1 cellular context compared by ENCODE assay signal in the genomic region with DNA sequence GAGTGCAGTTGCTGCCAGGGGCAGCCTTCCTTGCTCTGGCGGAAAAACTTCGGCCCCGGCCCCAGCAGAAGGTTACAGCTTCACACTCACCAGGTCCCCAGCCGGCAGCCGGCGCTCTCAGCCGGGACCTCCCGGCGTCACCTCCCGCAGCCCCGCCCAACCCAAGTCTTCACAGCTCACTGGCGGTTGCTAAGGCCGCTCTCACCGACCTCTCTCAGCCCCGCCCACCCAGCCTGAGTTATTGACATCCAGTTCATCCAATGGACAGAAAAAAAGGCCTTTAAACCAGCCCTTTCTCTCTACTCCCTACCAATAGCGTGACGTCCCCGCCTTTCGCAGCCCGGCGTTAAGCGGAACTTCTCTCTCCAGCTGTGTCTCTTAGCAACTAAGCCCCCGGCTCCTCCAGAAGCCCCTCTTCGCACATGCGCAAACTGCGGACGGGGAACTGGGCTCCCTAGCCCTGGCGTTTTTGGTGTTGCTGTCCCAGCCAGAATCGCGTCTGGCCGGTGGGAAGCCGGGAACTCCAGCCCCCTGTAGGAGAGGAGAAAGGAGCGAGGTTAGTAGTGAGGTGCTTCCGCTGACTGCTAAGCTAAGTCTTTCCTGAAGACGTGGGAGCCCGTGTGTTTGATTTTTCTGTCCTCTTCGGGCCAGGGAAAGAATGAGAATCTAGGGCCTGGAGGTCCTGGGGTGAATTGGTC.
TF ChIP-seq lines count a peak whose summit lies in the region.

A gene (plus strand): TSS at position 376 of the 698 bp plus-strand sequence. CDS start 9,189 bp downstream, outside the sequence.

TF ChIP-seq in HepG2, 621 proteins besides CTCF, POLR2A, EP300 and RAD21 (continued from another document and continues in another):
- TF ChIP-seq ZNF180 (CRISPR knock-in tag; IDR thresholded peaks at IDR 0.05; ENCODE audit: borderline replicate concordance, low read depth): no peak
- no peak for TF ChIP-seq MAFK (conservative IDR thresholded peaks at IDR 0.05 in 1 of 2, IDR thresholded peaks at IDR 0.05 in 1 of 2; ENCODE audit: low read length in 2 of 2)
- no peak for TF ChIP-seq ZNF496 (CRISPR knock-in tag; IDR thresholded peaks at IDR 0.05; ENCODE audit: insufficient replicate concordance)
- TF ChIP-seq RELA (CRISPR knock-in tag; IDR thresholded peaks at IDR 0.05): no peak
- no peak for TF ChIP-seq MIER2 (CRISPR knock-in tag; IDR thresholded peaks at IDR 0.05)
- no peak for TF ChIP-seq ZNF556 (CRISPR knock-in tag; IDR thresholded peaks at IDR 0.05; ENCODE audit: borderline replicate concordance)
- TF ChIP-seq, protein P1, sequence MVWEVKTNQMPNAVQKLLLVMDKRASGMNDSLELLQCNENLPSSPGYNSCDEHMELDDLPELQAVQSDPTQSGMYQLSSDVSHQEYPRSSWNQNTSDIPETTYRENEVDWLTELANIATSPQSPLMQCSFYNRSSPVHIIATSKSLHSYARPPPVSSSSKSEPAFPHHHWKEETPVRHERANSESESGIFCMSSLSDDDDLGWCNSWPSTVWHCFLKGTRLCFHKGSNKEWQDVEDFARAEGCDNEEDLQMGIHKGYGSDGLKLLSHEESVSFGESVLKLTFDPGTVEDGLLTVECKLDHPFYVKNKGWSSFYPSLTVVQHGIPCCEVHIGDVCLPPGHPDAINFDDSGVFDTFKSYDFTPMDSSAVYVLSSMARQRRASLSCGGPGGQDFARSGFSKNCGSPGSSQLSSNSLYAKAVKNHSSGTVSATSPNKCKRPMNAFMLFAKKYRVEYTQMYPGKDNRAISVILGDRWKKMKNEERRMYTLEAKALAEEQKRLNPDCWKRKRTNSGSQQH (CRISPR knock-in tag; IDR thresholded peaks at IDR 0.05; ENCODE audit: low read depth): 0 out of 2 replicates have a peak, but pooled peaks have one; percentile 52
- no peak for TF ChIP-seq ATF7 (IDR thresholded peaks at IDR 0.05)
- no peak for TF ChIP-seq ATF7 (CRISPR knock-in tag; IDR thresholded peaks at IDR 0.05)
- no peak for TF ChIP-seq SNAI1 (CRISPR knock-in tag; IDR thresholded peaks at IDR 0.05; ENCODE audit: borderline replicate concordance)
- no peak for TF ChIP-seq ZNF557 (CRISPR knock-in tag; IDR thresholded peaks at IDR 0.05)
- no peak for TF ChIP-seq TEAD2 (CRISPR knock-in tag; IDR thresholded peaks at IDR 0.05)
- no peak for TF ChIP-seq ZSCAN29 (CRISPR knock-in tag; conservative IDR thresholded peaks at IDR 0.05)
- peak; percentile 99 for TF ChIP-seq NAIF1 (CRISPR knock-in tag; IDR thresholded peaks at IDR 0.05; ENCODE audit: borderline replicate concordance)
- TF ChIP-seq HHEX (CRISPR knock-in tag; IDR thresholded peaks at IDR 0.05): no peak
- no peak for TF ChIP-seq RARG (CRISPR knock-in tag; IDR thresholded peaks at IDR 0.05; ENCODE audit: low read depth)
- no peak for TF ChIP-seq REXO4 (CRISPR knock-in tag; IDR thresholded peaks at IDR 0.05; ENCODE audit: borderline replicate concordance)
- TF ChIP-seq MXD4 (CRISPR knock-in tag; IDR thresholded peaks at IDR 0.05): peak; percentile 28; the same call in 1 of the 2 replicates
- no peak for TF ChIP-seq TP53 (CRISPR knock-in tag; conservative IDR thresholded peaks at IDR 0.05)
- TF ChIP-seq ZNF792 (CRISPR knock-in tag; IDR thresholded peaks at IDR 0.05): no peak
- no peak for TF ChIP-seq ZNF235 (CRISPR knock-in tag; IDR thresholded peaks at IDR 0.05; ENCODE audit: borderline replicate concordance)
- TF ChIP-seq TBL1XR1 (IDR thresholded peaks at IDR 0.05; ENCODE audit: borderline replicate concordance, low read length, partially characterized antibody): no peak
- no peak for TF ChIP-seq SRF (IDR thresholded peaks at IDR 0.05; ENCODE audit: low read depth, low read length)
- TF ChIP-seq, protein P2, sequence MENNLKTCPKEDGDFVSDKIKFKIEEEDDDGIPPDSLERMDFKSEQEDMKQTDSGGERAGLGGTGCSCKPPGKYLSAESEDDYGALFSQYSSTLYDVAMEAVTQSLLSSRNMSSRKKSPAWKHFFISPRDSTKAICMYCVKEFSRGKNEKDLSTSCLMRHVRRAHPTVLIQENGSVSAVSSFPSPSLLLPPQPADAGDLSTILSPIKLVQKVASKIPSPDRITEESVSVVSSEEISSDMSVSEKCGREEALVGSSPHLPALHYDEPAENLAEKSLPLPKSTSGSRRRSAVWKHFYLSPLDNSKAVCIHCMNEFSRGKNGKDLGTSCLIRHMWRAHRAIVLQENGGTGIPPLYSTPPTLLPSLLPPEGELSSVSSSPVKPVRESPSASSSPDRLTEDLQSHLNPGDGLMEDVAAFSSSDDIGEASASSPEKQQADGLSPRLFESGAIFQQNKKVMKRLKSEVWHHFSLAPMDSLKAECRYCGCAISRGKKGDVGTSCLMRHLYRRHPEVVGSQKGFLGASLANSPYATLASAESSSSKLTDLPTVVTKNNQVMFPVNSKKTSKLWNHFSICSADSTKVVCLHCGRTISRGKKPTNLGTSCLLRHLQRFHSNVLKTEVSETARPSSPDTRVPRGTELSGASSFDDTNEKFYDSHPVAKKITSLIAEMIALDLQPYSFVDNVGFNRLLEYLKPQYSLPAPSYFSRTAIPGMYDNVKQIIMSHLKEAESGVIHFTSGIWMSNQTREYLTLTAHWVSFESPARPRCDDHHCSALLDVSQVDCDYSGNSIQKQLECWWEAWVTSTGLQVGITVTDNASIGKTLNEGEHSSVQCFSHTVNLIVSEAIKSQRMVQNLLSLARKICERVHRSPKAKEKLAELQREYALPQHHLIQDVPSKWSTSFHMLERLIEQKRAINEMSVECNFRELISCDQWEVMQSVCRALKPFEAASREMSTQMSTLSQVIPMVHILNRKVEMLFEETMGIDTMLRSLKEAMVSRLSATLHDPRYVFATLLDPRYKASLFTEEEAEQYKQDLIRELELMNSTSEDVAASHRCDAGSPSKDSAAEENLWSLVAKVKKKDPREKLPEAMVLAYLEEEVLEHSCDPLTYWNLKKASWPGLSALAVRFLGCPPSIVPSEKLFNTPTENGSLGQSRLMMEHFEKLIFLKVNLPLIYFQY (CRISPR knock-in tag; IDR thresholded peaks at IDR 0.05; ENCODE audit: borderline replicate concordance): no peak
- TF ChIP-seq ZNF629 (CRISPR knock-in tag; conservative IDR thresholded peaks at IDR 0.05): no peak
- TF ChIP-seq, protein P3, sequence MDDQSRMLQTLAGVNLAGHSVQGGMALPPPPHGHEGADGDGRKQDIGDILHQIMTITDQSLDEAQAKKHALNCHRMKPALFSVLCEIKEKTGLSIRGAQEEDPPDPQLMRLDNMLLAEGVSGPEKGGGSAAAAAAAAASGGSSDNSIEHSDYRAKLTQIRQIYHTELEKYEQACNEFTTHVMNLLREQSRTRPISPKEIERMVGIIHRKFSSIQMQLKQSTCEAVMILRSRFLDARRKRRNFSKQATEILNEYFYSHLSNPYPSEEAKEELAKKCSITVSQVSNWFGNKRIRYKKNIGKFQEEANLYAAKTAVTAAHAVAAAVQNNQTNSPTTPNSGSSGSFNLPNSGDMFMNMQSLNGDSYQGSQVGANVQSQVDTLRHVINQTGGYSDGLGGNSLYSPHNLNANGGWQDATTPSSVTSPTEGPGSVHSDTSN (CRISPR knock-in tag; IDR thresholded peaks at IDR 0.05; ENCODE audit: borderline replicate concordance): peak; percentile 81; the same call in 1 of the 2 replicates
- no peak for TF ChIP-seq ZNF431 (CRISPR knock-in tag; IDR thresholded peaks at IDR 0.05; ENCODE audit: borderline replicate concordance, low read depth)
- TF ChIP-seq CCDC6 (CRISPR knock-in tag; IDR thresholded peaks at IDR 0.05): no peak
- TF ChIP-seq, protein P4, sequence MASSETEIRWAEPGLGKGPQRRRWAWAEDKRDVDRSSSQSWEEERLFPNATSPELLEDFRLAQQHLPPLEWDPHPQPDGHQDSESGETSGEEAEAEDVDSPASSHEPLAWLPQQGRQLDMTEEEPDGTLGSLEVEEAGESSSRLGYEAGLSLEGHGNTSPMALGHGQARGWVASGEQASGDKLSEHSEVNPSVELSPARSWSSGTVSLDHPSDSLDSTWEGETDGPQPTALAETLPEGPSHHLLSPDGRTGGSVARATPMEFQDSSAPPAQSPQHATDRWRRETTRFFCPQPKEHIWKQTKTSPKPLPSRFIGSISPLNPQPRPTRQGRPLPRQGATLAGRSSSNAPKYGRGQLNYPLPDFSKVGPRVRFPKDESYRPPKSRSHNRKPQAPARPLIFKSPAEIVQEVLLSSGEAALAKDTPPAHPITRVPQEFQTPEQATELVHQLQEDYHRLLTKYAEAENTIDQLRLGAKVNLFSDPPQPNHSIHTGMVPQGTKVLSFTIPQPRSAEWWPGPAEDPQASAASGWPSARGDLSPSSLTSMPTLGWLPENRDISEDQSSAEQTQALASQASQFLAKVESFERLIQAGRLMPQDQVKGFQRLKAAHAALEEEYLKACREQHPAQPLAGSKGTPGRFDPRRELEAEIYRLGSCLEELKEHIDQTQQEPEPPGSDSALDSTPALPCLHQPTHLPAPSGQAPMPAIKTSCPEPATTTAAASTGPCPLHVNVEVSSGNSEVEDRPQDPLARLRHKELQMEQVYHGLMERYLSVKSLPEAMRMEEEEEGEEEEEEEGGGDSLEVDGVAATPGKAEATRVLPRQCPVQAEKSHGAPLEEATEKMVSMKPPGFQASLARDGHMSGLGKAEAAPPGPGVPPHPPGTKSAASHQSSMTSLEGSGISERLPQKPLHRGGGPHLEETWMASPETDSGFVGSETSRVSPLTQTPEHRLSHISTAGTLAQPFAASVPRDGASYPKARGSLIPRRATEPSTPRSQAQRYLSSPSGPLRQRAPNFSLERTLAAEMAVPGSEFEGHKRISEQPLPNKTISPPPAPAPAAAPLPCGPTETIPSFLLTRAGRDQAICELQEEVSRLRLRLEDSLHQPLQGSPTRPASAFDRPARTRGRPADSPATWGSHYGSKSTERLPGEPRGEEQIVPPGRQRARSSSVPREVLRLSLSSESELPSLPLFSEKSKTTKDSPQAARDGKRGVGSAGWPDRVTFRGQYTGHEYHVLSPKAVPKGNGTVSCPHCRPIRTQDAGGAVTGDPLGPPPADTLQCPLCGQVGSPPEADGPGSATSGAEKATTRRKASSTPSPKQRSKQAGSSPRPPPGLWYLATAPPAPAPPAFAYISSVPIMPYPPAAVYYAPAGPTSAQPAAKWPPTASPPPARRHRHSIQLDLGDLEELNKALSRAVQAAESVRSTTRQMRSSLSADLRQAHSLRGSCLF (CRISPR knock-in tag; IDR thresholded peaks at IDR 0.05; ENCODE audit: borderline replicate concordance): no peak
- TF ChIP-seq, protein P5, sequence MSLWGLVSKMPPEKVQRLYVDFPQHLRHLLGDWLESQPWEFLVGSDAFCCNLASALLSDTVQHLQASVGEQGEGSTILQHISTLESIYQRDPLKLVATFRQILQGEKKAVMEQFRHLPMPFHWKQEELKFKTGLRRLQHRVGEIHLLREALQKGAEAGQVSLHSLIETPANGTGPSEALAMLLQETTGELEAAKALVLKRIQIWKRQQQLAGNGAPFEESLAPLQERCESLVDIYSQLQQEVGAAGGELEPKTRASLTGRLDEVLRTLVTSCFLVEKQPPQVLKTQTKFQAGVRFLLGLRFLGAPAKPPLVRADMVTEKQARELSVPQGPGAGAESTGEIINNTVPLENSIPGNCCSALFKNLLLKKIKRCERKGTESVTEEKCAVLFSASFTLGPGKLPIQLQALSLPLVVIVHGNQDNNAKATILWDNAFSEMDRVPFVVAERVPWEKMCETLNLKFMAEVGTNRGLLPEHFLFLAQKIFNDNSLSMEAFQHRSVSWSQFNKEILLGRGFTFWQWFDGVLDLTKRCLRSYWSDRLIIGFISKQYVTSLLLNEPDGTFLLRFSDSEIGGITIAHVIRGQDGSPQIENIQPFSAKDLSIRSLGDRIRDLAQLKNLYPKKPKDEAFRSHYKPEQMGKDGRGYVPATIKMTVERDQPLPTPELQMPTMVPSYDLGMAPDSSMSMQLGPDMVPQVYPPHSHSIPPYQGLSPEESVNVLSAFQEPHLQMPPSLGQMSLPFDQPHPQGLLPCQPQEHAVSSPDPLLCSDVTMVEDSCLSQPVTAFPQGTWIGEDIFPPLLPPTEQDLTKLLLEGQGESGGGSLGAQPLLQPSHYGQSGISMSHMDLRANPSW (CRISPR knock-in tag; IDR thresholded peaks at IDR 0.05; ENCODE audit: borderline replicate concordance): no peak
- TF ChIP-seq PHF8 (CRISPR knock-in tag; IDR thresholded peaks at IDR 0.05): peak; percentile 68
- no peak for TF ChIP-seq ZFP36L1 (CRISPR knock-in tag; IDR thresholded peaks at IDR 0.05)
- TF ChIP-seq, protein P6, sequence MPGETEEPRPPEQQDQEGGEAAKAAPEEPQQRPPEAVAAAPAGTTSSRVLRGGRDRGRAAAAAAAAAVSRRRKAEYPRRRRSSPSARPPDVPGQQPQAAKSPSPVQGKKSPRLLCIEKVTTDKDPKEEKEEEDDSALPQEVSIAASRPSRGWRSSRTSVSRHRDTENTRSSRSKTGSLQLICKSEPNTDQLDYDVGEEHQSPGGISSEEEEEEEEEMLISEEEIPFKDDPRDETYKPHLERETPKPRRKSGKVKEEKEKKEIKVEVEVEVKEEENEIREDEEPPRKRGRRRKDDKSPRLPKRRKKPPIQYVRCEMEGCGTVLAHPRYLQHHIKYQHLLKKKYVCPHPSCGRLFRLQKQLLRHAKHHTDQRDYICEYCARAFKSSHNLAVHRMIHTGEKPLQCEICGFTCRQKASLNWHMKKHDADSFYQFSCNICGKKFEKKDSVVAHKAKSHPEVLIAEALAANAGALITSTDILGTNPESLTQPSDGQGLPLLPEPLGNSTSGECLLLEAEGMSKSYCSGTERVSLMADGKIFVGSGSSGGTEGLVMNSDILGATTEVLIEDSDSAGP (CRISPR knock-in tag; IDR thresholded peaks at IDR 0.05; ENCODE audit: borderline replicate concordance): no peak; the same call in 1 of the 2 replicates
- TF ChIP-seq CENPT (CRISPR knock-in tag; IDR thresholded peaks at IDR 0.05; ENCODE audit: low read depth): no peak
- no peak for TF ChIP-seq NFRKB (IDR thresholded peaks at IDR 0.05)
- TF ChIP-seq, protein P7, sequence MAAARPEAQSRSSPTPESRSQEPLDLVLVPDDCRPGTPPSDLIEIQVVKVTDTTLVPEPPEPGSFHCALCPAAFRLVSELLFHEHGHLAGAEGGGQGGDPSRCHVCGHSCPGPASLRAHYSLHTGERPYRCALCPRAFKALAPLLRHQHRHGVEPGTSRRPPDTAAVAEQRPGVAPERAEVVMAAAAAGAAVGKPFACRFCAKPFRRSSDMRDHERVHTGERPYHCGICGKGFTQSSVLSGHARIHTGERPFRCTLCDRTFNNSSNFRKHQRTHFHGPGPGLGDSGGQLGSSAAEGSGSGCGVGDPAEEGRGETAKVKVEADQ (CRISPR knock-in tag; IDR thresholded peaks at IDR 0.05; ENCODE audit: borderline replicate concordance): no peak
- TF ChIP-seq, protein P8, sequence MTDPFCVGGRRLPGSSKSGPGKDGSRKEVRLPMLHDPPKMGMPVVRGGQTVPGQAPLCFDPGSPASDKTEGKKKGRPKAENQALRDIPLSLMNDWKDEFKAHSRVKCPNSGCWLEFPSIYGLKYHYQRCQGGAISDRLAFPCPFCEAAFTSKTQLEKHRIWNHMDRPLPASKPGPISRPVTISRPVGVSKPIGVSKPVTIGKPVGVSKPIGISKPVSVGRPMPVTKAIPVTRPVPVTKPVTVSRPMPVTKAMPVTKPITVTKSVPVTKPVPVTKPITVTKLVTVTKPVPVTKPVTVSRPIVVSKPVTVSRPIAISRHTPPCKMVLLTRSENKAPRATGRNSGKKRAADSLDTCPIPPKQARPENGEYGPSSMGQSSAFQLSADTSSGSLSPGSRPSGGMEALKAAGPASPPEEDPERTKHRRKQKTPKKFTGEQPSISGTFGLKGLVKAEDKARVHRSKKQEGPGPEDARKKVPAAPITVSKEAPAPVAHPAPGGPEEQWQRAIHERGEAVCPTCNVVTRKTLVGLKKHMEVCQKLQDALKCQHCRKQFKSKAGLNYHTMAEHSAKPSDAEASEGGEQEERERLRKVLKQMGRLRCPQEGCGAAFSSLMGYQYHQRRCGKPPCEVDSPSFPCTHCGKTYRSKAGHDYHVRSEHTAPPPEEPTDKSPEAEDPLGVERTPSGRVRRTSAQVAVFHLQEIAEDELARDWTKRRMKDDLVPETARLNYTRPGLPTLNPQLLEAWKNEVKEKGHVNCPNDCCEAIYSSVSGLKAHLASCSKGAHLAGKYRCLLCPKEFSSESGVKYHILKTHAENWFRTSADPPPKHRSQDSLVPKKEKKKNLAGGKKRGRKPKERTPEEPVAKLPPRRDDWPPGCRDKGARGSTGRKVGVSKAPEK (CRISPR knock-in tag; IDR thresholded peaks at IDR 0.05; ENCODE audit: borderline replicate concordance): no peak
